In the genomic region with DNA sequence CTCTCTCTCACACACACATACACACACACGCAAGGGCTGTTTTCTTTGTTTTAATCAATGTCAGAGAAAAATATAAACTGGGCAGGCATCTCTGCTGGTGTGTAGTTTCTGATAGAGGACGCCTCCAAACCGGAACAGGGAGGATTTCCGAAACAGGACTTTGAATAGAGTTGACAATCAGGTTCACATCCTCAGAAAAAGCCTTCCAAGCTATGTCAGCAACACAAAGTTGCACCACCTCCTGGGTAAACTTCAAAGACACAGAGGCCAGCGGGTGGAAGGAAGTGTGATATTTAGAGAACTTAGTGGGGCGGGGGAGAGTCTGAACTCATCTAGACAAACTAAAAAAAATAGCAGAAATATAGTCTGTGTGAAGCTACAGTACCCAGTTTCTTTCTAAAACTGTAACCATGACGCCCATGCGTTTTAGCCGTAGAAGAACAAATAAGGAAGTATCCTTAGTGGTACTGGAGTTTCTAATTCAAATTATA, we compare ENCODE assay signal across 1 cellular context.
TF ChIP-seq lines count a peak whose summit lies in the region.

No MANE protein-coding gene starts in this region.

TF ChIP-seq in GM12878, 131 proteins besides CTCF, POLR2A, EP300 and RAD21 (continued from another document):
- no peak for TF ChIP-seq BCLAF1 (IDR thresholded peaks at IDR 0.05)
- no peak; a peak in 1 of 4 replicates for TF ChIP-seq IKZF2 (IDR thresholded peaks at IDR 0.05)
- TF ChIP-seq KAT2A (conservative IDR thresholded peaks at IDR 0.05; ENCODE audit: control insufficient read depth, low read depth, low read length), result no peak
- no peak for TF ChIP-seq CHD4 (IDR thresholded peaks at IDR 0.05)
- 0 out of 2 replicates have a peak, but pooled peaks have one; percentile 41 for TF ChIP-seq CREB1 (IDR thresholded peaks at IDR 0.05; ENCODE audit: low read depth)
- peak; percentile 41; the same call in 1 of the 2 replicates for TF ChIP-seq ATF7 (IDR thresholded peaks at IDR 0.05; ENCODE audit: low read depth)
- TF ChIP-seq NR2F1 (conservative IDR thresholded peaks at IDR 0.05), result peak; percentile 29; the same call in 1 of the 2 replicates
- no peak for TF ChIP-seq SRF (IDR thresholded peaks at IDR 0.05; ENCODE audit: low read depth in 2 of 2, low read length in 2 of 2)
- no peak for TF ChIP-seq PAX5 (IDR thresholded peaks at IDR 0.05; ENCODE audit: borderline replicate concordance, low read depth, low read length)
- no peak for TF ChIP-seq ASH2L (IDR thresholded peaks at IDR 0.05; ENCODE audit: borderline replicate concordance, low read depth)
- no peak for TF ChIP-seq RCOR1 (conservative IDR thresholded peaks at IDR 0.05; ENCODE audit: low read depth, low read length)
- no peak for TF ChIP-seq SIX5 (IDR thresholded peaks at IDR 0.05; ENCODE audit: low read depth, low read length, severe bottlenecking)
- TF ChIP-seq NR2C1 (IDR thresholded peaks at IDR 0.05), result no peak
- TF ChIP-seq, protein P1, sequence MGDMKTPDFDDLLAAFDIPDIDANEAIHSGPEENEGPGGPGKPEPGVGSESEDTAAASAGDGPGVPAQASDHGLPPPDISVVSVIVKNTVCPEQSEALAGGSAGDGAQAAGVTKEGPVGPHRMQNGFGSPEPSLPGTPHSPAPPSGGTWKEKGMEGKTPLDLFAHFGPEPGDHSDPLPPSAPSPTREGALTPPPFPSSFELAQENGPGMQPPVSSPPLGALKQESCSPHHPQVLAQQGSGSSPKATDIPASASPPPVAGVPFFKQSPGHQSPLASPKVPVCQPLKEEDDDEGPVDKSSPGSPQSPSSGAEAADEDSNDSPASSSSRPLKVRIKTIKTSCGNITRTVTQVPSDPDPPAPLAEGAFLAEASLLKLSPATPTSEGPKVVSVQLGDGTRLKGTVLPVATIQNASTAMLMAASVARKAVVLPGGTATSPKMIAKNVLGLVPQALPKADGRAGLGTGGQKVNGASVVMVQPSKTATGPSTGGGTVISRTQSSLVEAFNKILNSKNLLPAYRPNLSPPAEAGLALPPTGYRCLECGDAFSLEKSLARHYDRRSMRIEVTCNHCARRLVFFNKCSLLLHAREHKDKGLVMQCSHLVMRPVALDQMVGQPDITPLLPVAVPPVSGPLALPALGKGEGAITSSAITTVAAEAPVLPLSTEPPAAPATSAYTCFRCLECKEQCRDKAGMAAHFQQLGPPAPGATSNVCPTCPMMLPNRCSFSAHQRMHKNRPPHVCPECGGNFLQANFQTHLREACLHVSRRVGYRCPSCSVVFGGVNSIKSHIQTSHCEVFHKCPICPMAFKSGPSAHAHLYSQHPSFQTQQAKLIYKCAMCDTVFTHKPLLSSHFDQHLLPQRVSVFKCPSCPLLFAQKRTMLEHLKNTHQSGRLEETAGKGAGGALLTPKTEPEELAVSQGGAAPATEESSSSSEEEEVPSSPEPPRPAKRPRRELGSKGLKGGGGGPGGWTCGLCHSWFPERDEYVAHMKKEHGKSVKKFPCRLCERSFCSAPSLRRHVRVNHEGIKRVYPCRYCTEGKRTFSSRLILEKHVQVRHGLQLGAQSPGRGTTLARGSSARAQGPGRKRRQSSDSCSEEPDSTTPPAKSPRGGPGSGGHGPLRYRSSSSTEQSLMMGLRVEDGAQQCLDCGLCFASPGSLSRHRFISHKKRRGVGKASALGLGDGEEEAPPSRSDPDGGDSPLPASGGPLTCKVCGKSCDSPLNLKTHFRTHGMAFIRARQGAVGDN (IDR thresholded peaks at IDR 0.05), result no peak
- no peak for TF ChIP-seq SP1 (IDR thresholded peaks at IDR 0.05; ENCODE audit: low read depth, low read length)
- no peak; the same call in 1 of the 2 replicates for TF ChIP-seq NKRF (conservative IDR thresholded peaks at IDR 0.05)
- no peak for TF ChIP-seq ZNF274 (IDR thresholded peaks at IDR 0.05; ENCODE audit: insufficient read depth, insufficient read length)
- no peak for TF ChIP-seq BCL11A (IDR thresholded peaks at IDR 0.05; ENCODE audit: low read depth, low read length)
- peak; percentile 66; the same call in 1 of the 2 replicates for TF ChIP-seq MEF2A (IDR thresholded peaks at IDR 0.05; ENCODE audit: insufficient read depth, low read depth, low read length)
- TF ChIP-seq CEBPB (IDR thresholded peaks at IDR 0.05; ENCODE audit: borderline replicate concordance in 1 of 2, low read depth in 2 of 2, low read length in 2 of 2), result no peak
- TF ChIP-seq EGR1 (IDR thresholded peaks at IDR 0.05; ENCODE audit: borderline replicate concordance in 1 of 2, low read depth in 2 of 2, low read length in 2 of 2), result no peak
- TF ChIP-seq PAX8 (IDR thresholded peaks at IDR 0.05), result no peak
- TF ChIP-seq MTA3 (IDR thresholded peaks at IDR 0.05; ENCODE audit: borderline replicate concordance, low read length), result no peak
- TF ChIP-seq FOS (IDR thresholded peaks at IDR 0.05; ENCODE audit: borderline replicate concordance, extremely low read depth, insufficient read length), result no peak
- TF ChIP-seq RUNX3 (IDR thresholded peaks at IDR 0.05; ENCODE audit: low read length), result no peak; the same call in 1 of the 2 replicates
- TF ChIP-seq TBL1XR1 (IDR thresholded peaks at IDR 0.05; ENCODE audit: low read depth, low read length), result no peak
- no peak for TF ChIP-seq NRF1 (conservative IDR thresholded peaks at IDR 0.05; ENCODE audit: low read depth, low read length)
- TF ChIP-seq, protein P2, sequence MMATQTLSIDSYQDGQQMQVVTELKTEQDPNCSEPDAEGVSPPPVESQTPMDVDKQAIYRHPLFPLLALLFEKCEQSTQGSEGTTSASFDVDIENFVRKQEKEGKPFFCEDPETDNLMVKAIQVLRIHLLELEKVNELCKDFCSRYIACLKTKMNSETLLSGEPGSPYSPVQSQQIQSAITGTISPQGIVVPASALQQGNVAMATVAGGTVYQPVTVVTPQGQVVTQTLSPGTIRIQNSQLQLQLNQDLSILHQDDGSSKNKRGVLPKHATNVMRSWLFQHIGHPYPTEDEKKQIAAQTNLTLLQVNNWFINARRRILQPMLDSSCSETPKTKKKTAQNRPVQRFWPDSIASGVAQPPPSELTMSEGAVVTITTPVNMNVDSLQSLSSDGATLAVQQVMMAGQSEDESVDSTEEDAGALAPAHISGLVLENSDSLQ (IDR thresholded peaks at IDR 0.05), result no peak
- TF ChIP-seq IRF4 (IDR thresholded peaks at IDR 0.05; ENCODE audit: low read depth, low read length), result no peak
- TF ChIP-seq CHD1 (IDR thresholded peaks at IDR 0.05; ENCODE audit: low read depth, low read length), result 0 out of 2 replicates have a peak, but pooled peaks have one; percentile 39
- TF ChIP-seq NFIC (IDR thresholded peaks at IDR 0.05; ENCODE audit: low read depth, low read length), result peak; percentile 51; the same call in 1 of the 2 replicates
- no peak for TF ChIP-seq EZH2 (IDR thresholded peaks at IDR 0.05; ENCODE audit: borderline replicate concordance, control insufficient read depth, low read depth, low read length)
